In the genomic region with DNA sequence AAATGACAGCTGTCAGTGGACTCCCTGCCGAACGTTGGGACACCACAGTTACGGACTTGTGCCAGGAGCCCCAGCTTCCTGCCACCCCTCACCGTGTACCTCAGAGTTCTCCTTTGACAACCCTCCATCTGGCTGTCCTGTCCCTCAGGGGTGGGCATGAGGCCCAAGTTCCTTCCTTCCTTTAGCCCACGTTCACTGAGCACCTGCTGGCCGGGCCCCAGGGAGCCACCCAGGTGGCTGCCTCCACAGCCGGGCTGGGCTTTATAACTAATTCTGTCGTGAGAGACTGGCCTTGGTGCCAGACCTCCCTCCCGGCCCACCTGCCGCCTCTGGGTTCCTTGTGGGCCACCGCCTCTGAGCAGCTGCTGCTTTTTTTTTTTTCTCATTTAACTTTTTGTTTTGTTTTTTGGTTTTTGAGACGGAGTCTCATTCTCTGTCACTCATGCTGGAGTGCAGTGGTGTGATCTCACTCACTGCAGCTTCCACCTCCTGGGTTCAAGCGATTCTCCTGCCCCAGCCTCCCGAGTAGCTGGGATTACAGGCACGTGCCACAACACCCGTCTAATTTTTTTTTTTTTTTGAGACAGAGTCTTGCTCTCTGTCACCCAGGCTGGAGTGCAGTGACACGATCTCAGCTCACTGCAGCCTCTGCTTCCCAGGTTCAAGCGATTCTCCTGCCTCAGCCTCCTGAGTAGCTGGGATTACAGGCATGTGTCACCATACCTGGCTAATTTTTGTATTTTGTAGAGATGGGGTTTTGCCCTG, we compare ENCODE assay signal across 10 cellular contexts. TPM values are rescaled to one million over a fixed set of nuclear protein-coding genes. Genes with fewer than 3 reads are reported as not detected.
DNase-seq lines count a peak whose midpoint lies in the region; ATAC-seq and TF ChIP-seq lines count a peak whose summit lies in the region.
"Not testable (repeated sequence)": the region's sequence is repeated elsewhere in the genome, so short reads cannot be mapped to it uniquely, and the experiment has no call there.
"Had no signal": no experiment of that assay in that cellular context is flagged by ENCODE, and none has a peak within 500 bp of the region (broad histone marks: within the 10 kb centered on the region; RNA-seq: fewer than 3 reads in every experiment).

No MANE protein-coding gene starts in this region.

- TF ChIP-seq CTCF in glutamatergic neuron (IDR thresholded peaks at IDR 0.05; ENCODE audit: partially characterized antibody, unreplicated experiment) = not testable (repeated sequence)

- H3K4me1 Mint-ChIP-seq in activated T-helper 17 cell treated with anti-CD3 and anti-CD28 coated beads, Interleukin-2, amount 50 U/mL, for 72 hours = peaks cover 35% of the 10 kb centered on the region
- peaks cover 54% of the 10 kb centered on the region for H3K4me1 Mint-ChIP-seq in glutamatergic neuron (ENCODE audit: low read depth, unreplicated experiment)

- H3K27ac Mint-ChIP-seq in activated T-helper 17 cell treated with anti-CD3 and anti-CD28 coated beads, Interleukin-2, amount 50 U/mL, for 72 hours = peak overlapping the region; percentile 43
- H3K27ac Mint-ChIP-seq in glutamatergic neuron (ENCODE audit: unreplicated experiment) = peak overlapping the region; percentile 75

- peaks cover 35 to 47% (median 39%) of the 10 kb centered on the region in 3 donors for H3K4me1 ChIP-seq in skeletal muscle tissue (ENCODE audit: control insufficient read depth in 3 of 3, insufficient read depth in 3 of 3, low read length in 3 of 3)

- not testable (repeated sequence) for H3K27me3 ChIP-seq in skeletal muscle tissue (ENCODE audit: control insufficient read depth in 3 of 3, insufficient read depth in 3 of 3, low read length in 3 of 3)

- not testable (repeated sequence) for H3K36me3 ChIP-seq in skeletal muscle tissue (ENCODE audit: control insufficient read depth in 3 of 3, insufficient read depth in 3 of 3, low read length in 3 of 3)

- not testable (repeated sequence) for H3K9me3 ChIP-seq in skeletal muscle tissue (ENCODE audit: control insufficient read depth in 3 of 3, low read length in 3 of 3)

- H3K9ac ChIP-seq in skeletal muscle tissue (ENCODE audit: low read depth in 1 of 3, low read length in 3 of 3) = peak overlapping the region in 2 of 3 donors; percentile 33 to 57

- not testable (repeated sequence) for H3K27ac ChIP-seq in skeletal muscle tissue (ENCODE audit: low read depth, low read length)

- ATAC-seq in GM18870 (IDR thresholded peaks at IDR 0.05; ENCODE audit: unreplicated experiment) (peak; percentile 36), HG02763 (IDR thresholded peaks at IDR 0.05; ENCODE audit: unreplicated experiment) (peak; percentile 54)
- ATAC-seq in activated T-helper 17 cell treated with anti-CD3 and anti-CD28 coated beads, Interleukin-2, amount 50 U/mL, for 72 hours (replicated peaks) = not testable (repeated sequence)

- H3K36me3 Mint-ChIP-seq in activated T-helper 17 cell treated with anti-CD3 and anti-CD28 coated beads, Interleukin-2, amount 50 U/mL, for 72 hours (ENCODE audit: low read depth); glutamatergic neuron (ENCODE audit: unreplicated experiment): not testable (repeated sequence)

- H3K27me3 Mint-ChIP-seq in activated T-helper 17 cell treated with anti-CD3 and anti-CD28 coated beads, Interleukin-2, amount 50 U/mL, for 72 hours; glutamatergic neuron (ENCODE audit: unreplicated experiment): not testable (repeated sequence)

- not testable (repeated sequence) for H3K9me3 Mint-ChIP-seq in activated T-helper 17 cell treated with anti-CD3 and anti-CD28 coated beads, Interleukin-2, amount 50 U/mL, for 72 hours
- peaks cover 12% of the 10 kb centered on the region for H3K9me3 Mint-ChIP-seq in glutamatergic neuron (ENCODE audit: unreplicated experiment)

- H3K4me3 Mint-ChIP-seq in activated T-helper 17 cell treated with anti-CD3 and anti-CD28 coated beads, Interleukin-2, amount 50 U/mL, for 72 hours = peak overlapping the region; percentile 34
- H3K4me3 Mint-ChIP-seq in glutamatergic neuron (ENCODE audit: unreplicated experiment) = peak overlapping the region; percentile 52

- not testable (repeated sequence) for H3K4me3 ChIP-seq in skeletal muscle tissue (ENCODE audit: low read length in 3 of 3)

- DNase-seq in COLO668 (lab: John Stamatoyannopoulos, UW; ENCODE audit: unreplicated experiment) (peak; percentile 71), NCI-H1092 treated with DMSO at 0.1 percent for 48 hours (lab: John Stamatoyannopoulos, UW) (peak; percentile 15), RPMI8226 (peak; percentile 87)
- not testable (repeated sequence) for DNase-seq in glutamatergic neuron

RNA-seq across cellular contexts. Expression of a gene that starts 25.8 kb away (rescaled TPM):
- total RNA-seq in activated T-helper 17 cell treated with anti-CD3 and anti-CD28 coated beads, Interleukin-2, amount 50 U/mL, for 72 hours = 10 to 100 TPM; 19.8 to 27.7 TPM
- total RNA-seq in glutamatergic neuron (ENCODE audit: unreplicated experiment) = 49.5 TPM
- 16.2 TPM for total RNA-seq in skeletal muscle tissue

RNA-seq across cellular contexts. Expression of a gene that starts 39.7 kb away (rescaled TPM):
- 10 to 100 TPM; 56.9 to 57.2 TPM for total RNA-seq in activated T-helper 17 cell treated with anti-CD3 and anti-CD28 coated beads, Interleukin-2, amount 50 U/mL, for 72 hours
- total RNA-seq in glutamatergic neuron (ENCODE audit: unreplicated experiment) (49.1 TPM), skeletal muscle tissue (16.7 TPM)

RNA-seq across cellular contexts. Expression of a gene that starts 42.0 kb away (rescaled TPM):
- total RNA-seq in activated T-helper 17 cell treated with anti-CD3 and anti-CD28 coated beads, Interleukin-2, amount 50 U/mL, for 72 hours = under 1 TPM; 0.06 to 0.40 TPM
- total RNA-seq in glutamatergic neuron (ENCODE audit: unreplicated experiment) (1.2 TPM), skeletal muscle tissue (not detected)
- total RNA-seq: astrocyte, liver had no signal

RNA-seq across cellular contexts. Expression of a gene that starts 42.5 kb away (rescaled TPM):
- 10 to 100 TPM in 1 of 2 donors, 1 to 10 TPM in 1; 6.7 to 11.6 TPM for total RNA-seq in activated T-helper 17 cell treated with anti-CD3 and anti-CD28 coated beads, Interleukin-2, amount 50 U/mL, for 72 hours
- total RNA-seq in glutamatergic neuron (ENCODE audit: unreplicated experiment) (6.3 TPM), skeletal muscle tissue (not detected)

RNA-seq across cellular contexts. Expression of a gene that starts 59.3 kb away (rescaled TPM):
- total RNA-seq in activated T-helper 17 cell treated with anti-CD3 and anti-CD28 coated beads, Interleukin-2, amount 50 U/mL, for 72 hours = 10 to 100 TPM; 12.9 to 32.1 TPM
- total RNA-seq in glutamatergic neuron (ENCODE audit: unreplicated experiment) (31.6 TPM), skeletal muscle tissue (15.1 TPM)
